ENCODE assay signal across 9 cellular contexts in genomic region chr12:121223283-121223946, GRCh38. TPM values are rescaled to one million over a fixed set of nuclear protein-coding genes. Genes with fewer than 3 reads are reported as not detected.
DNase-seq lines count a peak whose midpoint lies in the region; ATAC-seq and TF ChIP-seq lines count a peak whose summit lies in the region.
"Had no signal": no experiment of that assay in that cellular context is flagged by ENCODE, and none has a peak within 500 bp of the region (broad histone marks: within the 10 kb centered on the region; RNA-seq: fewer than 3 reads in every experiment).

No MANE protein-coding gene starts in this region.

- H3K9me2 ChIP-seq in Karpas-422 (replicated peaks; ENCODE audit: insufficient read depth, low read length) = no peaks in the 10 kb centered on the region

- CTCF ChIA-PET in Calu3 (lab: Charles Lee) = interaction anchor here (1.4 kb wide), 1 partner anchor 9 kb away, joined by 4 read pairs; no protein-coding TSS in a partner anchor
- CTCF ChIA-PET in activated naive CD4-positive, alpha-beta T cell treated with anti-CD3 and anti-CD28 coated beads for 36 hours (lab: Charles Lee) = interaction anchor here (0.8 to 1.2 kb wide), 4 partner anchors 10 to 163 kb away, joined by 3 to 5 read pairs (median 4); no protein-coding TSS in a partner anchor

- peaks cover 9% of the 10 kb centered on the region for H3K4me1 Mint-ChIP-seq in Calu3 (ENCODE audit: low read depth, unreplicated experiment)
- peaks cover 42% of the 10 kb centered on the region for H3K4me1 Mint-ChIP-seq in activated naive CD4-positive, alpha-beta T cell treated with anti-CD3 and anti-CD28 coated beads for 36 hours (ENCODE audit: low read depth)
- peaks cover 3 to 26% (median 19%) of the 10 kb centered on the region in 3 donors for H3K4me1 Mint-ChIP-seq in naive B cell
- H3K4me1 Mint-ChIP-seq: brain had no signal

- H3K36me3 Mint-ChIP-seq in Calu3 (ENCODE audit: insufficient read depth, unreplicated experiment) (peaks cover 17% of the 10 kb centered on the region), naive B cell (peaks cover 0 to 8% of the 10 kb centered on the region in 2 donors)
- H3K36me3 Mint-ChIP-seq in activated naive CD4-positive, alpha-beta T cell treated with anti-CD3 and anti-CD28 coated beads for 36 hours (ENCODE audit: low read depth) = peaks cover 16% of the 10 kb centered on the region
- H3K36me3 Mint-ChIP-seq: brain had no signal

- H3K27me3 Mint-ChIP-seq in Calu3 (ENCODE audit: unreplicated experiment) = no peaks in the 10 kb centered on the region
- H3K27me3 Mint-ChIP-seq in activated naive CD4-positive, alpha-beta T cell treated with anti-CD3 and anti-CD28 coated beads for 36 hours (ENCODE audit: low read depth) = no peaks in the 10 kb centered on the region
- H3K27me3 Mint-ChIP-seq in naive B cell = no peaks in the 10 kb centered on the region
- H3K27me3 Mint-ChIP-seq: brain had no signal

- peak; percentile 40 for DNase-seq in Calu3
- peak; percentile 66 for DNase-seq in Karpas-422
- DNase-seq in activated naive CD4-positive, alpha-beta T cell treated with anti-CD3 and anti-CD28 coated beads for 36 hours = peak; percentile 67
- DNase-seq in naive B cell = no peak
- no peak for DNase-seq in HCEC 1CT
- DNase-seq in activated CD4-positive, CD25-positive, alpha-beta regulatory T cell (lab: John Stamatoyannopoulos, UW) = no peak

- BruUV-seq in Calu3 (replicated peaks; lab: Mats Ljungman, UMichigan) = no TSS peak

- H3K27me3 ChIP-seq in Karpas-422 (ENCODE audit: low read length) = no peaks in the 10 kb centered on the region

- peak; percentile 44 to 50 for ATAC-seq in naive B cell (ENCODE audit: low read depth in 2 of 2)
- no peak for ATAC-seq in HG02798 (IDR thresholded peaks at IDR 0.05; ENCODE audit: poor library complexity, unreplicated experiment)
- ATAC-seq in HG03469 (IDR thresholded peaks at IDR 0.05; ENCODE audit: unreplicated experiment) = no peak

- no peaks in the 10 kb centered on the region for H3K9me3 Mint-ChIP-seq in Calu3 (ENCODE audit: low read depth, unreplicated experiment)
- H3K9me3 Mint-ChIP-seq in activated naive CD4-positive, alpha-beta T cell treated with anti-CD3 and anti-CD28 coated beads for 36 hours = no peaks in the 10 kb centered on the region
- H3K9me3 Mint-ChIP-seq in naive B cell = no peaks in the 10 kb centered on the region

- no peaks in the 10 kb centered on the region for H3K36me3 ChIP-seq in Karpas-422 (ENCODE audit: insufficient read depth, low read length)

- no peak overlapping the region for H3K4me3 ChIP-seq in Karpas-422 (ENCODE audit: low read length)

- no peak overlapping the region for H3K4me2 ChIP-seq in Karpas-422 (ENCODE audit: low read depth, low read length, poor library complexity, severe bottlenecking)

- H3K27ac ChIP-seq in Karpas-422 (ENCODE audit: low read length) = no peak overlapping the region

- no peaks in the 10 kb centered on the region for H3K79me2 ChIP-seq in Karpas-422 (ENCODE audit: low read length)

- intact Hi-C loops in Calu3 (cut with micrococcal nuclease; ENCODE audit: unreplicated experiment) = loop anchor here (2.0 kb wide), 1 partner anchor 163 kb away; no protein-coding TSS in a partner anchor
- intact Hi-C loops in activated naive CD4-positive, alpha-beta T cell treated with anti-CD3 and anti-CD28 coated beads for 36 hours (cut with micrococcal nuclease) = loop anchor here (1.0 to 5.0 kb wide), 4 partner anchors 9 to 163 kb away; partner anchors contain the start of gene P2RX4

- H3K9ac ChIP-seq in Karpas-422 (ENCODE audit: low read length) = no peak overlapping the region

- no peaks in the 10 kb centered on the region for H4K20me1 ChIP-seq in Karpas-422 (ENCODE audit: insufficient read depth, low read depth, low read length)

- no peak overlapping the region for H3K27ac Mint-ChIP-seq in Calu3 (ENCODE audit: unreplicated experiment)
- H3K27ac Mint-ChIP-seq in activated naive CD4-positive, alpha-beta T cell treated with anti-CD3 and anti-CD28 coated beads for 36 hours = peak overlapping the region; percentile 62
- peak overlapping the region in 4 of 6 donors; percentile 59 to 91 (median 74) for H3K27ac Mint-ChIP-seq in naive B cell
- H3K27ac Mint-ChIP-seq: brain had no signal

- TF ChIP-seq CTCF in Calu3 (IDR thresholded peaks at IDR 0.05; ENCODE audit: unreplicated experiment) = peak; percentile 28

- no peak overlapping the region for H3K4me3 Mint-ChIP-seq in Calu3 (ENCODE audit: low read depth, unreplicated experiment)
- H3K4me3 Mint-ChIP-seq in activated naive CD4-positive, alpha-beta T cell treated with anti-CD3 and anti-CD28 coated beads for 36 hours = no peak overlapping the region
- peak overlapping the region in 6 of 8 donors; percentile 18 to 84 (median 54) for H3K4me3 Mint-ChIP-seq in naive B cell
- H3K4me3 Mint-ChIP-seq: brain had no signal

- H3K4me1 ChIP-seq in Karpas-422 (ENCODE audit: low read length) = peaks cover 11% of the 10 kb centered on the region

- no peak overlapping the region for H2AFZ ChIP-seq in Karpas-422 (ENCODE audit: low read length)

- H3K9me3 ChIP-seq in Karpas-422 (ENCODE audit: low read length) = no peaks in the 10 kb centered on the region

RNA-seq across cellular contexts. Expression of gene P2RX4, which starts 13.5 kb away (rescaled TPM):
- 38.7 and 39.5 TPM in 2 replicates for total RNA-seq in Calu3 (2022)
- total RNA-seq in Karpas-422 (2014; rRNA removed; shearing (Covaris generic); ENCODE audit: low replicate concordance) = 18.3 and 18.4 TPM in 2 replicates
- 10 to 100 TPM; 14.2 to 18.0 TPM for total RNA-seq in activated naive CD4-positive, alpha-beta T cell treated with anti-CD3 and anti-CD28 coated beads for 36 hours
- 10 to 100 TPM; 11.2 to 23.3 (median 15.6) TPM for polyA plus RNA-seq in naive B cell (ENCODE audit: low read depth in 6 of 6)

Comparison
In these comparisons a context has a peak if more than half of its experiments do, and no peak if none do; other contexts are left out.
1. DNase-seq: peak in Calu3 (single experiment), Karpas-422 (single experiment) and activated naive CD4-positive, alpha-beta T cell treated with anti-CD3 and anti-CD28 coated beads for 36 hours (single experiment); none in naive B cell (single experiment), HCEC 1CT (single experiment) and activated CD4-positive, CD25-positive, alpha-beta regulatory T cell (0 of 4).
2. H3K4me3 Mint-ChIP-seq: peak in naive B cell (6 of 8); none in Calu3 (single experiment) and activated naive CD4-positive, alpha-beta T cell treated with anti-CD3 and anti-CD28 coated beads for 36 hours (single experiment).
3. ATAC-seq: peak in naive B cell (2 of 2); none in HG02798 (single experiment) and HG03469 (single experiment).